14 cellular contexts compared by ENCODE assay signal in genomic region chr12:92467886-92468285, GRCh38.
DNase-seq lines count a peak whose midpoint lies in the region; ATAC-seq and TF ChIP-seq lines count a peak whose summit lies in the region.
"Had no signal": no experiment of that assay in that cellular context is flagged by ENCODE, and none has a peak within 500 bp of the region (broad histone marks: within the 10 kb centered on the region; RNA-seq: fewer than 3 reads in every experiment).

No MANE protein-coding gene starts in this region.

- DNase-seq in A172 (ENCODE audit: low spot score): peak; percentile 28
- DNase-seq in RWPE1 (ENCODE audit: low spot score): peak; percentile 8
- DNase-seq in kidney tubule cell (ENCODE audit: low spot score): peak; percentile 24
- DNase-seq in COLO668 (lab: John Stamatoyannopoulos, UW; ENCODE audit: unreplicated experiment): no peak
- DNase-seq in MG63: no peak
- no peak for DNase-seq in head of caudate nucleus
- no peak for DNase-seq in iPS-NIHi7 (ENCODE audit: extremely low spot score)
- DNase-seq: DMS79 treated with DMSO at 0.1 percent for 48 hours; left cardiac atrium; SHP77; stimulated activated CD4-positive, alpha-beta T cell treated with anti-CD3 and anti-CD28 coated beads, Interleukin-1b, Interleukin-23, amount 100 ng/mL, for 48 hours had no signal

- POLR2A ChIA-PET in RWPE1 (lab: Yijun Ruan, JAX; ENCODE audit: low non-redundant PET): no interaction called here

- no peak overlapping the region for H3K4me3 ChIP-seq in MG63

- no peaks in the 10 kb centered on the region for H3K9me3 ChIP-seq in MG63

- CTCF ChIA-PET in RWPE1 (lab: Yijun Ruan, JAX): no interaction called here

- no peaks in the 10 kb centered on the region for H3K27me3 ChIP-seq in MG63
- H3K27me3 ChIP-seq: foreskin keratinocyte had no signal

- intact Hi-C loops in head of caudate nucleus (cut with DNase I): no loop called here

- TF ChIP-seq CTCF in RWPE1 (conservative IDR thresholded peaks at IDR 0.05; ENCODE audit: low read depth): no peak

- no peaks in the 10 kb centered on the region for H3K36me3 ChIP-seq in MG63

- H3K27ac ChIP-seq in RWPE1: no peak overlapping the region
- H3K27ac ChIP-seq: foreskin keratinocyte had no signal

- ATAC-seq in GM18868 (IDR thresholded peaks at IDR 0.05; ENCODE audit: unreplicated experiment): peak; percentile 26
- ATAC-seq: foreskin keratinocyte; stimulated activated effector memory CD8-positive, alpha-beta T cell treated with anti-CD3 and anti-CD28 coated beads, Interleukin-12 subunit alpha, Interleukin-12 subunit beta, amount 100 ng/mL, for 72 hours had no signal

Comparison
In these comparisons a context has a peak if more than half of its experiments do, and no peak if none do; other contexts are left out.
1. DNase-seq: peak in A172 (single experiment), RWPE1 (single experiment) and kidney tubule cell (single experiment); none in COLO668 (single experiment), MG63 (single experiment), head of caudate nucleus (0 of 42) and iPS-NIHi7 (single experiment).